ENCODE assay signal across 1 cellular context in the genomic region with DNA sequence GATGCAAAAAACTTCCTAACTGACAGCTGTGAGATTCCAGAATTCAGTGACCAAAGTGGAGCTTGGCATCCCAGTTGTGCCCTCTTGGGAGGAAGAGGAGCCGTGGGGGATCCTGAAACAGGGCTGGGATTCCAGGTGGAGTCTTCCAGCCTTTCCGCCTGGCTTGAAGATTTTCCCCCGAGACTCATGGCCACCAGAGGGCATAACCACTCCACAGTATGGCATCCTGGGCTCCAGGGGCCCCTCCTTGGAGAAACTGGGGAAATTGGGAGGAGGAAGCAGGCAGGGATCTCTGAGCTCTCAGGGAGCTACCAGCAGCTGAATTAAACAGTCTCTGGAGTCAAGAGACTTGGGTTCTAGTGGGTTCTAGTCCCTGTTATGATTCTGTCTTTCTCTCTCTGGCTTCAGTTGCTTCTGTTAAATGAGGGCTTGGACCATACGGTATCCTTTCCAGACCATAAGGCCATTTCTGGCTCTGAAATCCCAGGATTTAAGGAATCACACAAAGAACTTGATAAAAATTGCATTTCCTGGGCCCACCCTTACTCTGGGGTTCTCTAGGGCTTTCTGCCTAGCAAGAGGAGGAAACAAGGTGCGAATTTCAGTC.
TF ChIP-seq lines count a peak whose summit lies in the region.

No MANE protein-coding gene starts in this region.

TF ChIP-seq in HepG2, 621 proteins besides CTCF, POLR2A, EP300 and RAD21:
- TF ChIP-seq PHF8 (CRISPR knock-in tag; IDR thresholded peaks at IDR 0.05) (no peak), YY1 (IDR thresholded peaks at IDR 0.05; ENCODE audit: insufficient read depth, insufficient replicate concordance, low read depth, low read length) (peak; percentile 35), SMC3 (IDR thresholded peaks at IDR 0.05; ENCODE audit: low read length) (peak; percentile 96), RFXAP (CRISPR knock-in tag; IDR thresholded peaks at IDR 0.05; ENCODE audit: borderline replicate concordance) (0 out of 2 replicates have a peak, but pooled peaks have one; percentile 24), ELF3 (CRISPR knock-in tag; IDR thresholded peaks at IDR 0.05) (0 out of 2 replicates have a peak, but pooled peaks have one; percentile 20), PHF5A (CRISPR knock-in tag; IDR thresholded peaks at IDR 0.05; ENCODE audit: low read depth, unreplicated experiment) (no peak), ZNF766 (CRISPR knock-in tag; IDR thresholded peaks at IDR 0.05; ENCODE audit: borderline replicate concordance) (no peak), SCMH1 (CRISPR knock-in tag; IDR thresholded peaks at IDR 0.05; ENCODE audit: borderline replicate concordance) (no peak), ZNF33A (CRISPR knock-in tag; IDR thresholded peaks at IDR 0.05; ENCODE audit: borderline replicate concordance) (no peak), KDM2A (CRISPR knock-in tag; IDR thresholded peaks at IDR 0.05; ENCODE audit: borderline replicate concordance, low read depth) (peak; percentile 26; the same call in 1 of the 2 replicates), KDM3A (CRISPR knock-in tag; IDR thresholded peaks at IDR 0.05; ENCODE audit: low read depth) (no peak), ZBTB20 (CRISPR knock-in tag; IDR thresholded peaks at IDR 0.05; ENCODE audit: borderline replicate concordance, low read depth) (no peak), STAG1 (CRISPR knock-in tag; IDR thresholded peaks at IDR 0.05) (peak; percentile 90), NFYC (CRISPR knock-in tag; IDR thresholded peaks at IDR 0.05) (no peak), MYC (CRISPR knock-in tag; IDR thresholded peaks at IDR 0.05; ENCODE audit: borderline replicate concordance) (no peak), KLF16 (CRISPR knock-in tag; IDR thresholded peaks at IDR 0.05) (0 out of 4 replicates have a peak, but pooled peaks of 1 of the 2 experiments have one; percentile 57)
- TF ChIP-seq, protein P1, sequence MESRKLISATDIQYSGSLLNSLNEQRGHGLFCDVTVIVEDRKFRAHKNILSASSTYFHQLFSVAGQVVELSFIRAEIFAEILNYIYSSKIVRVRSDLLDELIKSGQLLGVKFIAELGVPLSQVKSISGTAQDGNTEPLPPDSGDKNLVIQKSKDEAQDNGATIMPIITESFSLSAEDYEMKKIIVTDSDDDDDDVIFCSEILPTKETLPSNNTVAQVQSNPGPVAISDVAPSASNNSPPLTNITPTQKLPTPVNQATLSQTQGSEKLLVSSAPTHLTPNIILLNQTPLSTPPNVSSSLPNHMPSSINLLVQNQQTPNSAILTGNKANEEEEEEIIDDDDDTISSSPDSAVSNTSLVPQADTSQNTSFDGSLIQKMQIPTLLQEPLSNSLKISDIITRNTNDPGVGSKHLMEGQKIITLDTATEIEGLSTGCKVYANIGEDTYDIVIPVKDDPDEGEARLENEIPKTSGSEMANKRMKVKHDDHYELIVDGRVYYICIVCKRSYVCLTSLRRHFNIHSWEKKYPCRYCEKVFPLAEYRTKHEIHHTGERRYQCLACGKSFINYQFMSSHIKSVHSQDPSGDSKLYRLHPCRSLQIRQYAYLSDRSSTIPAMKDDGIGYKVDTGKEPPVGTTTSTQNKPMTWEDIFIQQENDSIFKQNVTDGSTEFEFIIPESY (CRISPR knock-in tag; IDR thresholded peaks at IDR 0.05) = no peak
- TF ChIP-seq, protein P2, sequence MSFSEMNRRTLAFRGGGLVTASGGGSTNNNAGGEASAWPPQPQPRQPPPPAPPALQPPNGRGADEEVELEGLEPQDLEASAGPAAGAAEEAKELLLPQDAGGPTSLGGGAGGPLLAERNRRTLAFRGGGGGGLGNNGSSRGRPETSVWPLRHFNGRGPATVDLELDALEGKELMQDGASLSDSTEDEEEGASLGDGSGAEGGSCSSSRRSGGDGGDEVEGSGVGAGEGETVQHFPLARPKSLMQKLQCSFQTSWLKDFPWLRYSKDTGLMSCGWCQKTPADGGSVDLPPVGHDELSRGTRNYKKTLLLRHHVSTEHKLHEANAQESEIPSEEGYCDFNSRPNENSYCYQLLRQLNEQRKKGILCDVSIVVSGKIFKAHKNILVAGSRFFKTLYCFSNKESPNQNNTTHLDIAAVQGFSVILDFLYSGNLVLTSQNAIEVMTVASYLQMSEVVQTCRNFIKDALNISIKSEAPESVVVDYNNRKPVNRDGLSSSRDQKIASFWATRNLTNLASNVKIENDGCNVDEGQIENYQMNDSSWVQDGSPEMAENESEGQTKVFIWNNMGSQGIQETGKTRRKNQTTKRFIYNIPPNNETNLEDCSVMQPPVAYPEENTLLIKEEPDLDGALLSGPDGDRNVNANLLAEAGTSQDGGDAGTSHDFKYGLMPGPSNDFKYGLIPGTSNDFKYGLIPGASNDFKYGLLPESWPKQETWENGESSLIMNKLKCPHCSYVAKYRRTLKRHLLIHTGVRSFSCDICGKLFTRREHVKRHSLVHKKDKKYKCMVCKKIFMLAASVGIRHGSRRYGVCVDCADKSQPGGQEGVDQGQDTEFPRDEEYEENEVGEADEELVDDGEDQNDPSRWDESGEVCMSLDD (CRISPR knock-in tag; IDR thresholded peaks at IDR 0.05; ENCODE audit: borderline replicate concordance) = no peak
- TF ChIP-seq, protein P3, sequence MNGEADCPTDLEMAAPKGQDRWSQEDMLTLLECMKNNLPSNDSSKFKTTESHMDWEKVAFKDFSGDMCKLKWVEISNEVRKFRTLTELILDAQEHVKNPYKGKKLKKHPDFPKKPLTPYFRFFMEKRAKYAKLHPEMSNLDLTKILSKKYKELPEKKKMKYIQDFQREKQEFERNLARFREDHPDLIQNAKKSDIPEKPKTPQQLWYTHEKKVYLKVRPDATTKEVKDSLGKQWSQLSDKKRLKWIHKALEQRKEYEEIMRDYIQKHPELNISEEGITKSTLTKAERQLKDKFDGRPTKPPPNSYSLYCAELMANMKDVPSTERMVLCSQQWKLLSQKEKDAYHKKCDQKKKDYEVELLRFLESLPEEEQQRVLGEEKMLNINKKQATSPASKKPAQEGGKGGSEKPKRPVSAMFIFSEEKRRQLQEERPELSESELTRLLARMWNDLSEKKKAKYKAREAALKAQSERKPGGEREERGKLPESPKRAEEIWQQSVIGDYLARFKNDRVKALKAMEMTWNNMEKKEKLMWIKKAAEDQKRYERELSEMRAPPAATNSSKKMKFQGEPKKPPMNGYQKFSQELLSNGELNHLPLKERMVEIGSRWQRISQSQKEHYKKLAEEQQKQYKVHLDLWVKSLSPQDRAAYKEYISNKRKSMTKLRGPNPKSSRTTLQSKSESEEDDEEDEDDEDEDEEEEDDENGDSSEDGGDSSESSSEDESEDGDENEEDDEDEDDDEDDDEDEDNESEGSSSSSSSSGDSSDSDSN (CRISPR knock-in tag; IDR thresholded peaks at IDR 0.05) = no peak
- TF ChIP-seq, protein P4, sequence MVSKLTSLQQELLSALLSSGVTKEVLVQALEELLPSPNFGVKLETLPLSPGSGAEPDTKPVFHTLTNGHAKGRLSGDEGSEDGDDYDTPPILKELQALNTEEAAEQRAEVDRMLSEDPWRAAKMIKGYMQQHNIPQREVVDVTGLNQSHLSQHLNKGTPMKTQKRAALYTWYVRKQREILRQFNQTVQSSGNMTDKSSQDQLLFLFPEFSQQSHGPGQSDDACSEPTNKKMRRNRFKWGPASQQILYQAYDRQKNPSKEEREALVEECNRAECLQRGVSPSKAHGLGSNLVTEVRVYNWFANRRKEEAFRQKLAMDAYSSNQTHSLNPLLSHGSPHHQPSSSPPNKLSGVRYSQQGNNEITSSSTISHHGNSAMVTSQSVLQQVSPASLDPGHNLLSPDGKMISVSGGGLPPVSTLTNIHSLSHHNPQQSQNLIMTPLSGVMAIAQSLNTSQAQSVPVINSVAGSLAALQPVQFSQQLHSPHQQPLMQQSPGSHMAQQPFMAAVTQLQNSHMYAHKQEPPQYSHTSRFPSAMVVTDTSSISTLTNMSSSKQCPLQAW (CRISPR knock-in tag; IDR thresholded peaks at IDR 0.05) = peak; percentile 74; the same call in 1 of the 2 replicates
- TF ChIP-seq, protein P5, sequence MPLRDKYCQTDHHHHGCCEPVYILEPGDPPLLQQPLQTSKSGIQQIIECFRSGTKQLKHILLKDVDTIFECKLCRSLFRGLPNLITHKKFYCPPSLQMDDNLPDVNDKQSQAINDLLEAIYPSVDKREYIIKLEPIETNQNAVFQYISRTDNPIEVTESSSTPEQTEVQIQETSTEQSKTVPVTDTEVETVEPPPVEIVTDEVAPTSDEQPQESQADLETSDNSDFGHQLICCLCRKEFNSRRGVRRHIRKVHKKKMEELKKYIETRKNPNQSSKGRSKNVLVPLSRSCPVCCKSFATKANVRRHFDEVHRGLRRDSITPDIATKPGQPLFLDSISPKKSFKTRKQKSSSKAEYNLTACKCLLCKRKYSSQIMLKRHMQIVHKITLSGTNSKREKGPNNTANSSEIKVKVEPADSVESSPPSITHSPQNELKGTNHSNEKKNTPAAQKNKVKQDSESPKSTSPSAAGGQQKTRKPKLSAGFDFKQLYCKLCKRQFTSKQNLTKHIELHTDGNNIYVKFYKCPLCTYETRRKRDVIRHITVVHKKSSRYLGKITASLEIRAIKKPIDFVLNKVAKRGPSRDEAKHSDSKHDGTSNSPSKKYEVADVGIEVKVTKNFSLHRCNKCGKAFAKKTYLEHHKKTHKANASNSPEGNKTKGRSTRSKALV (CRISPR knock-in tag; IDR thresholded peaks at IDR 0.05) = 0 out of 2 replicates have a peak, but pooled peaks have one; percentile 23
- TF ChIP-seq, protein P6, sequence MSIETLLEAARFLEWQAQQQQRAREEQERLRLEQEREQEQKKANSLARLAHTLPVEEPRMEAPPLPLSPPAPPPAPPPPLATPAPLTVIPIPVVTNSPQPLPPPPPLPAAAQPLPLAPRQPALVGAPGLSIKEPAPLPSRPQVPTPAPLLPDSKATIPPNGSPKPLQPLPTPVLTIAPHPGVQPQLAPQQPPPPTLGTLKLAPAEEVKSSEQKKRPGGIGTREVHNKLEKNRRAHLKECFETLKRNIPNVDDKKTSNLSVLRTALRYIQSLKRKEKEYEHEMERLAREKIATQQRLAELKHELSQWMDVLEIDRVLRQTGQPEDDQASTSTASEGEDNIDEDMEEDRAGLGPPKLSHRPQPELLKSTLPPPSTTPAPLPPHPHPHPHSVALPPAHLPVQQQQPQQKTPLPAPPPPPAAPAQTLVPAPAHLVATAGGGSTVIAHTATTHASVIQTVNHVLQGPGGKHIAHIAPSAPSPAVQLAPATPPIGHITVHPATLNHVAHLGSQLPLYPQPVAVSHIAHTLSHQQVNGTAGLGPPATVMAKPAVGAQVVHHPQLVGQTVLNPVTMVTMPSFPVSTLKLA (IDR thresholded peaks at IDR 0.05) = no peak
- TF ChIP-seq, protein P7, sequence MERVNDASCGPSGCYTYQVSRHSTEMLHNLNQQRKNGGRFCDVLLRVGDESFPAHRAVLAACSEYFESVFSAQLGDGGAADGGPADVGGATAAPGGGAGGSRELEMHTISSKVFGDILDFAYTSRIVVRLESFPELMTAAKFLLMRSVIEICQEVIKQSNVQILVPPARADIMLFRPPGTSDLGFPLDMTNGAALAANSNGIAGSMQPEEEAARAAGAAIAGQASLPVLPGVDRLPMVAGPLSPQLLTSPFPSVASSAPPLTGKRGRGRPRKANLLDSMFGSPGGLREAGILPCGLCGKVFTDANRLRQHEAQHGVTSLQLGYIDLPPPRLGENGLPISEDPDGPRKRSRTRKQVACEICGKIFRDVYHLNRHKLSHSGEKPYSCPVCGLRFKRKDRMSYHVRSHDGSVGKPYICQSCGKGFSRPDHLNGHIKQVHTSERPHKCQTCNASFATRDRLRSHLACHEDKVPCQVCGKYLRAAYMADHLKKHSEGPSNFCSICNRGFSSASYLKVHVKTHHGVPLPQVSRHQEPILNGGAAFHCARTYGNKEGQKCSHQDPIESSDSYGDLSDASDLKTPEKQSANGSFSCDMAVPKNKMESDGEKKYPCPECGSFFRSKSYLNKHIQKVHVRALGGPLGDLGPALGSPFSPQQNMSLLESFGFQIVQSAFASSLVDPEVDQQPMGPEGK (CRISPR knock-in tag; IDR thresholded peaks at IDR 0.05) = peak; percentile 80
- TF ChIP-seq, protein P8, sequence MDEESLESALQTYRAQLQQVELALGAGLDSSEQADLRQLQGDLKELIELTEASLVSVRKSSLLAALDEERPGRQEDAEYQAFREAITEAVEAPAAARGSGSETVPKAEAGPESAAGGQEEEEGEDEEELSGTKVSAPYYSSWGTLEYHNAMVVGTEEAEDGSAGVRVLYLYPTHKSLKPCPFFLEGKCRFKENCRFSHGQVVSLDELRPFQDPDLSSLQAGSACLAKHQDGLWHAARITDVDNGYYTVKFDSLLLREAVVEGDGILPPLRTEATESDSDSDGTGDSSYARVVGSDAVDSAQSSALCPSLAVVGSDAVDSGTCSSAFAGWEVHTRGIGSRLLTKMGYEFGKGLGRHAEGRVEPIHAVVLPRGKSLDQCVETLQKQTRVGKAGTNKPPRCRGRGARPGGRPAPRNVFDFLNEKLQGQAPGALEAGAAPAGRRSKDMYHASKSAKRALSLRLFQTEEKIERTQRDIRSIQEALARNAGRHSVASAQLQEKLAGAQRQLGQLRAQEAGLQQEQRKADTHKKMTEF (CRISPR knock-in tag; IDR thresholded peaks at IDR 0.05) = 0 out of 2 replicates have a peak, but pooled peaks have one; percentile 21
